Comparison of ENCODE assay signal across 33 cellular contexts in genomic region chr15:101474983-101475382, GRCh38.
"Had no signal": no experiment of that assay in that cellular context is flagged by ENCODE, and none has a peak within 500 bp of the region (broad histone marks: within the 10 kb centered on the region; RNA-seq: fewer than 3 reads in every experiment).

No MANE protein-coding gene starts in this region.

- H3K9me3 Mint-ChIP-seq: activated B cell treated with CpG ODN at 0.5 μM for 24 hours; activated CD8-positive, alpha-beta T cell treated with anti-CD3 and anti-CD28 coated beads for 36 hours; activated T-cell treated with anti-CD3 and anti-CD28 coated beads, Interleukin-2, amount 50 U/mL, for 4 hours; activated T-helper 17 cell treated with anti-CD3 and anti-CD28 coated beads, Interleukin-2, amount 50 U/mL, for 72 hours; central memory CD8-positive, alpha-beta T cell; T-cell; T-helper 1 cell treated with Interleukin-12 subunit alpha and Interleukin-12 subunit beta and Interleukin-4 antibody, amounts not matched to agents 30 μg/mL and 1 μg/mL, for 36 hours had no signal

- H3K4me1 ChIP-seq: esophagus squamous epithelium had no signal

- H3K4me1 Mint-ChIP-seq: activated B cell treated with CpG ODN at 0.5 μM for 24 hours; activated T-helper 17 cell treated with anti-CD3 and anti-CD28 coated beads, Interleukin-2, amount 50 U/mL, for 72 hours; central memory CD8-positive, alpha-beta T cell; T-cell had no signal

- H3K27ac Mint-ChIP-seq: activated B cell treated with CpG ODN at 0.5 μM for 24 hours; activated CD8-positive, alpha-beta T cell treated with anti-CD3 and anti-CD28 coated beads for 36 hours; activated naive CD8-positive, alpha-beta T cell; activated T-helper 17 cell treated with anti-CD3 and anti-CD28 coated beads, Interleukin-2, amount 50 U/mL, for 72 hours; T-cell; T-helper 1 cell treated with Interleukin-12 subunit alpha and Interleukin-12 subunit beta and Interleukin-4 antibody, amounts not matched to agents 30 μg/mL and 1 μg/mL, for 36 hours had no signal

- H3K27ac ChIP-seq: brain microvascular endothelial cell, coronary artery, epithelial cell of prostate, esophagus squamous epithelium, WERI-Rb-1 had no signal

- H3K4me3 ChIP-seq: coronary artery, esophagus squamous epithelium had no signal

- H3K9me3 ChIP-seq: esophagus squamous epithelium had no signal

- DNase-seq: activated B cell treated with CpG ODN at 0.5 μM for 24 hours; activated CD4-positive, alpha-beta T cell treated with anti-CD3 and anti-CD28 coated beads for 48 hours; activated CD4-positive, alpha-beta T cell treated with anti-CD3 and anti-CD28 coated beads, Interleukin-2, amount 50 U/mL, for 1 hour; activated CD4-positive, alpha-beta T cell treated with anti-CD3 and anti-CD28 coated beads, Interleukin-2, amount 50 U/mL, for 48 hours; activated CD8-positive, alpha-beta memory T cell treated with anti-CD3 and anti-CD28 coated beads for 24 hours; activated CD8-positive, alpha-beta T cell treated with anti-CD3 and anti-CD28 coated beads for 36 hours; activated effector memory CD4-positive, alpha-beta T cell treated with Interleukin-2 at 50 U/mL for 16 hours; activated gamma-delta T cell treated with Interleukin-2 at 50 U/mL for 16 hours; activated naive CD4-positive, alpha-beta T cell treated with anti-CD3 and anti-CD28 coated beads, Interleukin-2, amount 50 U/mL, for 16 hours; activated naive CD4-positive, alpha-beta T cell treated with Interleukin-2 at 50 U/mL for 16 hours; activated T-cell treated with anti-CD3 and anti-CD28 coated beads, Interleukin-2, amount 50 U/mL, for 4 hours; amniotic stem cell; anterior cingulate cortex; brain microvascular endothelial cell; dermis blood vessel endothelial cell; effector CD8-positive, alpha-beta T cell; esophagus squamous epithelium; foreskin fibroblast; SW 1271; T-cell; T-helper 9 cell; WERI-Rb-1 had no signal

- H3K4me3 Mint-ChIP-seq: activated B cell treated with CpG ODN at 0.5 μM for 24 hours; activated CD8-positive, alpha-beta T cell treated with anti-CD3 and anti-CD28 coated beads for 36 hours; activated naive CD8-positive, alpha-beta T cell; activated T-cell treated with anti-CD3 and anti-CD28 coated beads, Interleukin-2, amount 50 U/mL, for 4 hours; activated T-helper 17 cell treated with anti-CD3 and anti-CD28 coated beads, Interleukin-2, amount 50 U/mL, for 72 hours; central memory CD8-positive, alpha-beta T cell; T-cell; T-helper 1 cell treated with Interleukin-12 subunit alpha and Interleukin-12 subunit beta and Interleukin-4 antibody, amounts not matched to agents 30 μg/mL and 1 μg/mL, for 36 hours had no signal

- FAIRE-seq: astrocyte, bronchial epithelial cell, endometrium, endothelial cell of umbilical vein, frontal cortex had no signal

- H3K36me3 Mint-ChIP-seq: activated naive CD8-positive, alpha-beta T cell; T-cell had no signal

- H3K36me3 ChIP-seq: brain microvascular endothelial cell, esophagus squamous epithelium, WERI-Rb-1 had no signal
